ENCODE assay signal across 13 cellular contexts in genomic region chr17:27407916-27408846, GRCh38. TPM values are rescaled to one million over a fixed set of nuclear protein-coding genes. Genes with fewer than 3 reads are reported as not detected.
DNase-seq lines count a peak whose midpoint lies in the region; ATAC-seq and TF ChIP-seq lines count a peak whose summit lies in the region.
"Had no signal": no experiment of that assay in that cellular context is flagged by ENCODE, and none has a peak within 500 bp of the region (broad histone marks: within the 10 kb centered on the region; RNA-seq: fewer than 3 reads in every experiment).

No MANE protein-coding gene starts in this region.

- H3K27me3 ChIP-seq in adrenal gland (no peaks in the 10 kb centered on the region), upper lobe of right lung (no peaks in the 10 kb centered on the region)
- H3K27me3 ChIP-seq: ovary, Peyer's patch had no signal

- H3K9me3 ChIP-seq in adrenal gland (replicated peaks in 1 of 3) = no peaks in the 10 kb centered on the region
- H3K9me3 ChIP-seq in upper lobe of right lung = no peaks in the 10 kb centered on the region
- H3K9me3 ChIP-seq: ovary, Peyer's patch had no signal

- no peaks in the 10 kb centered on the region for H3K9me3 Mint-ChIP-seq in activated T-cell treated with anti-CD3 and anti-CD28 coated beads, Interleukin-2, amount 50 U/mL, for 72 hours

- 41 to 50% (median 48%) methylated on average over 6 of the region's 6 CpGs for WGBS in adrenal gland, 4 donors

- no peaks in the 10 kb centered on the region for H3K4me1 Mint-ChIP-seq in activated T-cell treated with anti-CD3 and anti-CD28 coated beads, Interleukin-2, amount 50 U/mL, for 72 hours (ENCODE audit: low read depth)

- no peak for TF ChIP-seq CTCF in adrenal gland (IDR thresholded peaks at IDR 0.05)
- TF ChIP-seq CTCF in upper lobe of right lung (IDR thresholded peaks at IDR 0.05) = no peak
- no peak for TF ChIP-seq CTCF in GM10266 (IDR thresholded peaks at IDR 0.05; ENCODE audit: control insufficient read depth, insufficient read depth, low read depth, missing control alignments)

- H3K4me1 ChIP-seq in adrenal gland (replicated peaks in 1 of 2) (peaks cover 8 to 16% of the 10 kb centered on the region in 2 donors), upper lobe of right lung (no peaks in the 10 kb centered on the region)
- H3K4me1 ChIP-seq: Peyer's patch had no signal

- H3K27me3 Mint-ChIP-seq in activated T-cell treated with anti-CD3 and anti-CD28 coated beads, Interleukin-2, amount 50 U/mL, for 72 hours (ENCODE audit: low read depth) = peaks cover 24% of the 10 kb centered on the region

- H3K4me3 Mint-ChIP-seq in activated T-cell treated with anti-CD3 and anti-CD28 coated beads, Interleukin-2, amount 50 U/mL, for 72 hours = no peak overlapping the region

- no peak overlapping the region for H3K27ac ChIP-seq in adrenal gland
- no peak overlapping the region for H3K27ac ChIP-seq in upper lobe of right lung
- H3K27ac ChIP-seq: ovary, Peyer's patch had no signal

- no peak for TF ChIP-seq POLR2A in adrenal gland (IDR thresholded peaks at IDR 0.05)

- no peak overlapping the region for H3K4me3 ChIP-seq in adrenal gland
- H3K4me3 ChIP-seq in upper lobe of right lung = no peak overlapping the region
- H3K4me3 ChIP-seq: ovary, Peyer's patch had no signal

- intact Hi-C loops in adrenal gland (cut with DNase I) = no loop called here
- intact Hi-C loops in upper lobe of right lung (cut with DNase I) = no loop called here

- peak; percentile 38 for DNase-seq in activated CD8-positive, alpha-beta memory T cell treated with anti-CD3 and anti-CD28 coated beads for 24 hours
- DNase-seq in activated CD8-positive, alpha-beta memory T cell treated with anti-CD3 and anti-CD28 coated beads, Interleukin-2, amount 50 U/mL, for 4 hours = no peak
- DNase-seq in adrenal gland = peak; percentile 34 to 80 (median 69)
- DNase-seq in iris pigment epithelial cell (ENCODE audit: low read depth) = peak; percentile 39
- DNase-seq in upper lobe of right lung = no peak
- no peak for DNase-seq in hippocampal formation (lab: John Stamatoyannopoulos, UW)
- DNase-seq in activated T-cell treated with anti-CD3 and anti-CD28 coated beads, Interleukin-2, amount 50 U/mL, for 72 hours = no peak
- no peak for DNase-seq in GM10266 (ENCODE audit: extremely low spot score)
- DNase-seq: AML-193, aorta, NCI-H1436, ovary, Peyer's patch had no signal

- H3K36me3 Mint-ChIP-seq in activated T-cell treated with anti-CD3 and anti-CD28 coated beads, Interleukin-2, amount 50 U/mL, for 72 hours (ENCODE audit: insufficient read depth in 2 of 2) = no peaks in the 10 kb centered on the region

- ATAC-seq in upper lobe of right lung = peak; percentile 30
- ATAC-seq in activated T-cell treated with anti-CD3 and anti-CD28 coated beads, Interleukin-2, amount 50 U/mL, for 72 hours (replicated peaks in 1 of 2) = no peak

- no peak overlapping the region for H3K27ac Mint-ChIP-seq in activated T-cell treated with anti-CD3 and anti-CD28 coated beads, Interleukin-2, amount 50 U/mL, for 72 hours

- H3K36me3 ChIP-seq in adrenal gland (replicated peaks in 1 of 2) (no peaks in the 10 kb centered on the region), upper lobe of right lung (no peaks in the 10 kb centered on the region)
- H3K36me3 ChIP-seq: ovary, Peyer's patch had no signal

RNA-seq across cellular contexts. Expression of gene KSR1, which starts 48.1 kb away (rescaled TPM):
- total RNA-seq in adrenal gland = 10 to 100 TPM; 16.0 to 50.4 (median 38.5) TPM
- 10 to 100 TPM; 38.0 to 45.0 (median 39.1) TPM for polyA plus RNA-seq in adrenal gland
- total RNA-seq in upper lobe of right lung = 52.5 TPM
- 100 to 1,000 TPM; 191 to 296 TPM for total RNA-seq in activated T-cell treated with anti-CD3 and anti-CD28 coated beads, Interleukin-2, amount 50 U/mL, for 72 hours

Comparison
In these comparisons a context has a peak if more than half of its experiments do, and no peak if none do; other contexts are left out.
1. DNase-seq: peak in activated CD8-positive, alpha-beta memory T cell treated with anti-CD3 and anti-CD28 coated beads for 24 hours (single experiment), adrenal gland (7 of 7) and iris pigment epithelial cell (single experiment); none in activated CD8-positive, alpha-beta memory T cell treated with anti-CD3 and anti-CD28 coated beads, Interleukin-2, amount 50 U/mL, for 4 hours (single experiment), upper lobe of right lung (single experiment), hippocampal formation (0 of 2), activated T-cell treated with anti-CD3 and anti-CD28 coated beads, Interleukin-2, amount 50 U/mL, for 72 hours (0 of 2) and GM10266 (single experiment).